Comparison of ENCODE assay signal across 8 cellular contexts in the genomic region with DNA sequence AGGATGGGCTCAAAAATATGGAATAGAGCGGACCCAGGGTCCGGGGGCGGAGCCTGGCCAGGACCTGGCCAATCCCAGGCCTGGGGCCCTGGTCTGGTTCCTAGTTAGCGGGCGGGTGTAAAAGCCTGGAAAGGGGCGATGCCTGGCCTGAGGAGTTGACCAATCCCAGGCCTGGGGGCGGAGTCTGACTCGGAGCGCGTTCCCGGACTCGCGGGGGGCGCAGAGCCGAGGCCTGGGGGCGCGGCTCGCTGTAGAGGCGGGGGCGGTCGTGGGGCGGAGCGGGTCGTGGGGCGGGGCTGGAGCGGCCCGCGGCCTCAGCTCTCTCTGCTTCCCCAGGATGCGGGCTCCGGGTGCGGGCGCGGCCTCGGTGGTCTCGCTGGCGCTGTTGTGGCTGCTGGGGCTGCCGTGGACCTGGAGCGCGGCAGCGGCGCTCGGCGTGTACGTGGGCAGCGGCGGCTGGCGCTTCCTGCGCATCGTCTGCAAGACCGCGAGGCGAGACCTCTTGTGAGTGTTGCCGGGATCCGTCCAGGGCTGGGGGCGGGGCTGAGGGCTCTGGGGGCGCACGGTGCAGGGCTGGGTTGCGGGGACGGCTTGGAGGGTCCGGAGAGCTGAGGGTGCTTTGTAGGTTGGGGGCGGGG. TPM values are rescaled to one million over a fixed set of nuclear protein-coding genes. Genes with fewer than 3 reads are reported as not detected.
DNase-seq lines count a peak whose midpoint lies in the region; ATAC-seq, FAIRE-seq and TF ChIP-seq lines count a peak whose summit lies in the region.

A gene (plus strand): TSS at position 321 of the 638 bp plus-strand sequence. CDS start 17 bp downstream, at position 338.

- H3K36me3 ChIP-seq in GM06990 (ENCODE audit: control insufficient read depth, insufficient read depth, low read length) (no peaks in the 10 kb centered on the region), cardiac muscle cell (no peaks in the 10 kb centered on the region), pancreas (no peaks in the 10 kb centered on the region), thymus (ENCODE audit: control insufficient read depth, insufficient read depth) (no peaks in the 10 kb centered on the region)

- H3K9me3 ChIP-seq in cardiac muscle cell (ENCODE audit: low read depth) (no peaks in the 10 kb centered on the region), pancreas (no peaks in the 10 kb centered on the region), thymus (ENCODE audit: control insufficient read depth) (no peaks in the 10 kb centered on the region)

- H3K4me1 ChIP-seq in cardiac muscle cell (ENCODE audit: low read depth) (peaks cover 12% of the 10 kb centered on the region), pancreas (peaks cover 0 to 13% (median 0%) of the 10 kb centered on the region in 3 donors), thymus (ENCODE audit: control insufficient read depth, insufficient read depth, low read length) (peaks cover 12% of the 10 kb centered on the region)

- intact Hi-C loops in pancreas (cut with DNase I): no loop called here

- H3K4me3 ChIP-seq in GM06990 (replicated peaks; ENCODE audit: low read depth, low read length) (peak within 1 kb of the TSS; percentile 75), cardiac muscle cell (peak within 1 kb of the TSS; percentile 74), pancreas (peak within 1 kb of the TSS; percentile 70 to 88 (median 78)), thymus (ENCODE audit: low read length) (peak within 1 kb of the TSS; percentile 58)

- TF ChIP-seq CTCF in GM06990 (IDR thresholded peaks at IDR 0.05; ENCODE audit: insufficient read depth, low read length, poor library complexity, severe bottlenecking): no peak
- no peak for TF ChIP-seq CTCF in cardiac muscle cell (IDR thresholded peaks at IDR 0.05; ENCODE audit: low read depth, low read length)
- TF ChIP-seq CTCF in pancreas (IDR thresholded peaks at IDR 0.05): no peak

- FAIRE-seq in pancreas (lab: Jason Lieb, UNC): peak; percentile 89

- no peak within 1 kb of the TSS for H3K27ac ChIP-seq in adipose tissue (ENCODE audit: low read depth, low read length)
- H3K27ac ChIP-seq in cardiac muscle cell: peak within 1 kb of the TSS; percentile 75
- peak within 1 kb of the TSS; percentile 52 to 90 (median 84) for H3K27ac ChIP-seq in pancreas
- H3K27ac ChIP-seq in thymus (ENCODE audit: low read depth): peak within 1 kb of the TSS; percentile 81

- WGBS in adipose tissue, 3 donors: 0% methylated on average over 50 to 61 of the region's 61 CpGs
- WGBS in pancreas, 2 donors: 0% methylated on average over 47 to 61 of the region's 61 CpGs
- WGBS in thymus: under 1% methylated on average over 61 of the region's 61 CpGs

- peak; percentile 72 for ATAC-seq in HG02571 (IDR thresholded peaks at IDR 0.05; ENCODE audit: unreplicated experiment)
- ATAC-seq in pancreas: peak; percentile 84 to 90 (median 86)

- DNase-seq in GM06990 (ENCODE audit: extremely low read depth, insufficient read length): peak; percentile 93
- DNase-seq in NCI-H1092 treated with DMSO at 0.1 percent for 48 hours (lab: John Stamatoyannopoulos, UW): peak; percentile 95
- peak; percentile 96 for DNase-seq in SKM-1 treated with dmso at 0.1 percent for 144 hours (lab: John Stamatoyannopoulos, UW; ENCODE audit: unreplicated experiment)
- peak; percentile 100 for DNase-seq in cardiac muscle cell (ENCODE audit: low read depth in 1 of 2, low spot score in 1 of 2)
- DNase-seq in pancreas: peak; percentile 95 to 99 (median 98)

- H3K27me3 ChIP-seq in GM06990 (replicated peaks; ENCODE audit: control insufficient read depth, insufficient read depth, low read length): no peaks in the 10 kb centered on the region
- H3K27me3 ChIP-seq in cardiac muscle cell: no peaks in the 10 kb centered on the region
- no peaks in the 10 kb centered on the region for H3K27me3 ChIP-seq in pancreas
- H3K27me3 ChIP-seq in thymus (ENCODE audit: control insufficient read depth, insufficient read depth): peaks cover 2% of the 10 kb centered on the region

RNA-seq across cellular contexts. Expression of the gene that starts here (rescaled TPM):
- polyA plus RNA-seq in adipose tissue: 10 to 100 TPM; 12.3 to 30.6 (median 23.7) TPM
- 28.5 and 40.4 TPM in 2 replicates for total RNA-seq in cardiac muscle cell
- 30.1 and 31.8 TPM in 2 replicates for polyA plus RNA-seq in cardiac muscle cell
- 10 to 100 TPM in 3 of 6 donors, 1 to 10 TPM in 3; 9.4 to 18.1 (median 10.2) TPM for total RNA-seq in pancreas
- 10 to 100 TPM; 31.4 to 37.1 TPM for polyA plus RNA-seq in pancreas
- 11.9 TPM for polyA plus RNA-seq in thymus
